Comparison of ENCODE assay signal across 13 cellular contexts in the genomic region with DNA sequence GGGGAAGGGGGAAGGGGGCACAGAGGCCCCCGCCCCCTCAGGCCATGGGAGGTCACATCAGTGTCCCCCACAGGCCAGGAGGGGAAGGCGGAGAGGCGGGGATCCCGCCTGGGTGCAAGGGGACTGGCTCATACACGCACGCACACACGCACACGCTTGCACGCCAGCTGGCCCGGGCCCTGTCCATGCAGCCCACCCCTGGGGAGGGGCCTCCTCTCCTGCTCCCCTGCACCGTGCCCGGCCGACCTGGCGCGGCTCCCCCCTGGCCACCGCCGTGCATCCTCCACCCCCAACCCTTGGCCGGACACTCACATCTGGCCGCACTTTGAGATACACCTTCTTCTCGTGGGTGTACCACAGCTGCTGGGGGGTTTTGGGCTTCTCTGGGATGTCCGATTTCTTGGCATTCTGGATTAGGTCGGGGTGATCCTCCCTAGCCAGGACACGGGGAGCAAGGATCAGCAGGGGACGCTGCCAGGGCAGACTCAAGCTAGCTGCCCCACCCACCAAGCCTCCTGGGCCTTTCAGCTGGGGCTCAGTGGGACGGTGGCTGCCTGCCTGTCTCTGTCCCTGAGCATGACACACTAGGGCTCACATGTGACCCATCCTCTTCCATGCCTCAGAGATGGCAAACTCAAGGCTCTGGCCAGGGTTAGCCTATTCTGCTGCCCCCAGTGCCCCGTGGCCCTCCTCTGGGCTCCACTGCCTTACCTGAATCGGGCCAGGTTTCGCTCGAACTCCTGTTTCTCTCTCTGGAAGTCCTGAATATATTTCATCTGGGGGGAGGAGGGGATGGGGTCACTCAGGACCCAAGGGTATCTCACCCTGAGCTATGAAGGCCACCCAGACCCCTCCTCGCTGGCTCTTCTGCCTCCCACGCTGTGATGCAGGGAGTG. TPM values are rescaled to one million over a fixed set of nuclear protein-coding genes. Genes with fewer than 3 reads are reported as not detected.
DNase-seq lines count a peak whose midpoint lies in the region; ATAC-seq and TF ChIP-seq lines count a peak whose summit lies in the region.
"Had no signal": no experiment of that assay in that cellular context is flagged by ENCODE, and none has a peak within 500 bp of the region (broad histone marks: within the 10 kb centered on the region; RNA-seq: fewer than 3 reads in every experiment).

No MANE protein-coding gene starts in this region.

- ATAC-seq in activated T-helper 17 cell treated with anti-CD3 and anti-CD28 coated beads, Interleukin-2, amount 50 U/mL, for 72 hours (replicated peaks): no peak
- ATAC-seq in HG02884 (IDR thresholded peaks at IDR 0.05; ENCODE audit: unreplicated experiment): no peak
- ATAC-seq: stimulated activated naive CD8-positive, alpha-beta T cell treated with anti-CD3 and anti-CD28 coated beads, Interleukin-15, Interleukin-2, amounts not matched to agents 100 U/mL and 50 U/mL, for 24 hours had no signal

- TF ChIP-seq CTCF in spleen (IDR thresholded peaks at IDR 0.05 in 8 of 11, conservative IDR thresholded peaks at IDR 0.05 in 3 of 11): no peak

- peaks cover 77% of the 10 kb centered on the region for H3K36me3 Mint-ChIP-seq in activated naive CD4-positive, alpha-beta T cell treated with anti-CD3 and anti-CD28 coated beads, Interleukin-2, amount 10 ng/mL, durations not matched to agents 7 days and 5 days
- peaks cover 90% of the 10 kb centered on the region for H3K36me3 Mint-ChIP-seq in activated T-helper 17 cell treated with anti-CD3 and anti-CD28 coated beads, Interleukin-2, amount 50 U/mL, for 72 hours (ENCODE audit: low read depth)

- H3K27ac ChIP-seq in spleen: peak overlapping the region in 3 of 8 donors; percentile 99 to 100 (median 100)
- H3K27ac ChIP-seq: SJSA1 had no signal

- no peaks in the 10 kb centered on the region for H3K9me3 Mint-ChIP-seq in activated naive CD4-positive, alpha-beta T cell treated with anti-CD3 and anti-CD28 coated beads, Interleukin-2, amount 10 ng/mL, durations not matched to agents 7 days and 5 days
- H3K9me3 Mint-ChIP-seq in activated T-helper 17 cell treated with anti-CD3 and anti-CD28 coated beads, Interleukin-2, amount 50 U/mL, for 72 hours: no peaks in the 10 kb centered on the region

- no peak for TF ChIP-seq POLR2A in spleen (IDR thresholded peaks at IDR 0.05)

- DNase-seq in activated naive CD4-positive, alpha-beta T cell treated with anti-CD3 and anti-CD28 coated beads, Interleukin-2, amount 10 ng/mL, durations not matched to agents 7 days and 5 days: no peak
- no peak for DNase-seq in activated naive CD4-positive, alpha-beta T cell (lab: John Stamatoyannopoulos, UW)
- DNase-seq in spleen (peak; percentile 78), T1000 (lab: John Stamatoyannopoulos, UW) (no peak)
- DNase-seq: activated CD4-positive, alpha-beta T cell treated with anti-CD3 and anti-CD28 coated beads for 48 hours; amniotic stem cell; NCI-H748 treated with DMSO at 0.1 percent for 48 hours; stimulated activated CD4-positive, alpha-beta T cell treated with anti-CD3 and anti-CD28 coated beads, Interleukin-2, amount 100 ng/mL, for 48 hours; stimulated activated naive CD8-positive, alpha-beta T cell treated with anti-CD3 and anti-CD28 coated beads, Interleukin-15, Interleukin-2, amounts not matched to agents 100 U/mL and 50 U/mL, for 24 hours had no signal

- intact Hi-C loops in spleen (cut with DNase I; ENCODE audit: low total_unique reads): no loop called here

- H3K9me3 ChIP-seq in spleen: no peaks in the 10 kb centered on the region
- H3K9me3 ChIP-seq: SJSA1 had no signal

- CTCF ChIA-PET in activated naive CD4-positive, alpha-beta T cell treated with anti-CD3 and anti-CD28 coated beads, Interleukin-2, amount 10 ng/mL, durations not matched to agents 7 days and 5 days (lab: Charles Lee): interaction anchor here (0.9 to 4.8 kb wide), 5 partner anchors 9 to 142 kb away, joined by 3 to 47 read pairs (median 3); partner anchors contain the start of gene GRN

- 82 to 92% (median 86%) methylated on average over 26 to 31 of the region's 31 CpGs for WGBS in spleen, 5 donors

- H3K4me3 ChIP-seq in spleen: no peak overlapping the region
- H3K4me3 ChIP-seq: SJSA1 had no signal

- peaks cover 70% of the 10 kb centered on the region for H3K4me1 Mint-ChIP-seq in activated naive CD4-positive, alpha-beta T cell treated with anti-CD3 and anti-CD28 coated beads, Interleukin-2, amount 10 ng/mL, durations not matched to agents 7 days and 5 days
- peaks cover 39% of the 10 kb centered on the region for H3K4me1 Mint-ChIP-seq in activated T-helper 17 cell treated with anti-CD3 and anti-CD28 coated beads, Interleukin-2, amount 50 U/mL, for 72 hours

- no peak overlapping the region for H3K4me3 Mint-ChIP-seq in activated naive CD4-positive, alpha-beta T cell treated with anti-CD3 and anti-CD28 coated beads, Interleukin-2, amount 10 ng/mL, durations not matched to agents 7 days and 5 days
- peak overlapping the region; percentile 2 for H3K4me3 Mint-ChIP-seq in activated T-helper 17 cell treated with anti-CD3 and anti-CD28 coated beads, Interleukin-2, amount 50 U/mL, for 72 hours
- H3K4me3 Mint-ChIP-seq: dendritic cell treated with granulocyte-macrophage colony-stimulating factor and Interleukin-4, amounts not matched to agents 40 ng/mL and 50 ng/mL, for 4 days had no signal

- H3K36me3 ChIP-seq in spleen: peaks cover 0 to 97% (median 82%) of the 10 kb centered on the region in 6 donors

- H3K27ac Mint-ChIP-seq in activated naive CD4-positive, alpha-beta T cell treated with anti-CD3 and anti-CD28 coated beads, Interleukin-2, amount 10 ng/mL, durations not matched to agents 7 days and 5 days: peak overlapping the region; percentile 88
- peak overlapping the region; percentile 58 for H3K27ac Mint-ChIP-seq in activated T-helper 17 cell treated with anti-CD3 and anti-CD28 coated beads, Interleukin-2, amount 50 U/mL, for 72 hours
- H3K27ac Mint-ChIP-seq: dendritic cell treated with granulocyte-macrophage colony-stimulating factor and Interleukin-4, amounts not matched to agents 40 ng/mL and 50 ng/mL, for 4 days had no signal

- H3K4me1 ChIP-seq in spleen: peaks cover 31 to 97% (median 64%) of the 10 kb centered on the region in 6 donors

- H3K27me3 ChIP-seq in spleen (replicated peaks in 1 of 7): no peaks in the 10 kb centered on the region
- H3K27me3 ChIP-seq: SJSA1 had no signal

- H3K27me3 Mint-ChIP-seq in activated naive CD4-positive, alpha-beta T cell treated with anti-CD3 and anti-CD28 coated beads, Interleukin-2, amount 10 ng/mL, durations not matched to agents 7 days and 5 days: no peaks in the 10 kb centered on the region
- H3K27me3 Mint-ChIP-seq in activated T-helper 17 cell treated with anti-CD3 and anti-CD28 coated beads, Interleukin-2, amount 50 U/mL, for 72 hours: no peaks in the 10 kb centered on the region
- H3K27me3 Mint-ChIP-seq: dendritic cell treated with granulocyte-macrophage colony-stimulating factor and Interleukin-4, amounts not matched to agents 40 ng/mL and 50 ng/mL, for 4 days had no signal

RNA-seq across cellular contexts. Expression of gene UBTF, which starts 6.7 kb away (rescaled TPM):
- total RNA-seq in activated T-helper 17 cell treated with anti-CD3 and anti-CD28 coated beads, Interleukin-2, amount 50 U/mL, for 72 hours: 100 to 1,000 TPM in 1 of 2 donors, 10 to 100 TPM in 1; 94.2 to 135 TPM
- 100 to 1,000 TPM in 3 of 7 donors, 10 to 100 TPM in 4; 77.0 to 113 (median 94.8) TPM for total RNA-seq in spleen
- polyA plus RNA-seq in spleen: 10 to 100 TPM; 43.2 to 67.0 (median 43.9) TPM

RNA-seq across cellular contexts. Expression of gene ATXN7L3, which starts 13.1 kb away (rescaled TPM):
- total RNA-seq in activated T-helper 17 cell treated with anti-CD3 and anti-CD28 coated beads, Interleukin-2, amount 50 U/mL, for 72 hours: 10 to 100 TPM; 65.5 to 89.1 TPM
- 10 to 100 TPM; 51.3 to 96.2 (median 68.4) TPM for total RNA-seq in spleen
- 10 to 100 TPM; 25.2 to 55.5 (median 27.2) TPM for polyA plus RNA-seq in spleen

RNA-seq across cellular contexts. Expression of gene TMUB2, which starts 26.0 kb away (rescaled TPM):
- total RNA-seq in activated T-helper 17 cell treated with anti-CD3 and anti-CD28 coated beads, Interleukin-2, amount 50 U/mL, for 72 hours: 10 to 100 TPM; 26.6 to 39.6 TPM
- 10 to 100 TPM; 41.9 to 59.0 (median 43.8) TPM for total RNA-seq in spleen
- polyA plus RNA-seq in spleen: 10 to 100 TPM; 26.8 to 49.4 (median 43.1) TPM

RNA-seq across cellular contexts. Expression of gene ASB16, which starts 42.3 kb away (rescaled TPM):
- total RNA-seq in activated T-helper 17 cell treated with anti-CD3 and anti-CD28 coated beads, Interleukin-2, amount 50 U/mL, for 72 hours: under 1 TPM; 0.22 to 0.58 TPM
- under 1 TPM in 1 of 7 donors, not detected in 6; 0.57 TPM for total RNA-seq in spleen
- under 1 TPM in 2 of 3 donors, not detected in 1; 0.09 to 0.16 TPM for polyA plus RNA-seq in spleen
- total RNA-seq: SJSA1 had no signal

RNA-seq across cellular contexts. Expression of gene SLC4A1, which starts 55.2 kb away (rescaled TPM):
- total RNA-seq in activated T-helper 17 cell treated with anti-CD3 and anti-CD28 coated beads, Interleukin-2, amount 50 U/mL, for 72 hours: not detected
- 100 to 1,000 TPM in 1 of 7 donors, 10 to 100 TPM in 4, 1 to 10 TPM in 2; 2.2 to 315 (median 10.5) TPM for total RNA-seq in spleen
- 10 to 100 TPM in 1 of 3 donors, under 1 TPM in 2; 0.04 to 14.7 (median 0.30) TPM for polyA plus RNA-seq in spleen
- total RNA-seq: SJSA1 had no signal
